Comparison of ENCODE assay signal across 1 cellular context in genomic region chr4:76090241-76090691, GRCh38.
TF ChIP-seq lines count a peak whose summit lies in the region.

No MANE protein-coding gene starts in this region.

TF ChIP-seq in K562, 482 proteins besides CTCF, POLR2A, EP300 and RAD21 (continued from another document and continues in another):
- TF ChIP-seq RNF219 (CRISPR knock-in tag; IDR thresholded peaks at IDR 0.05) (no peak), PML (IDR thresholded peaks at IDR 0.05; ENCODE audit: low read length) (peak; percentile 22; the same call in 1 of the 2 replicates), ZNF165 (CRISPR knock-in tag; IDR thresholded peaks at IDR 0.05; ENCODE audit: borderline replicate concordance) (no peak), ATF3 (IDR thresholded peaks at IDR 0.05) (peak; percentile 92), ATF3 (CRISPR knock-in tag; conservative IDR thresholded peaks at IDR 0.05) (no peak; the same call in 1 of the 2 replicates), BCOR (IDR thresholded peaks at IDR 0.05) (no peak), HDAC3 (IDR thresholded peaks at IDR 0.05; ENCODE audit: borderline replicate concordance, partially characterized antibody) (peak; percentile 71), SAFB (IDR thresholded peaks at IDR 0.05; ENCODE audit: borderline replicate concordance, low read depth, low read length) (no peak), RB1 (IDR thresholded peaks at IDR 0.05; ENCODE audit: low read depth) (no peak), HEY1 (CRISPR knock-in tag; IDR thresholded peaks at IDR 0.05; ENCODE audit: borderline replicate concordance) (no peak), HOMEZ (CRISPR knock-in tag; IDR thresholded peaks at IDR 0.05) (no peak), CREB1 (IDR thresholded peaks at IDR 0.05) (peak; percentile 58; the same call in 1 of the 2 replicates), CREB1 (CRISPR knock-in tag; IDR thresholded peaks at IDR 0.05) (peak; percentile 69; the same call in 1 of the 2 replicates), TOE1 (IDR thresholded peaks at IDR 0.05; ENCODE audit: borderline replicate concordance) (peak; percentile 89; the same call in 1 of the 2 replicates), TOE1 (CRISPR knock-in tag; IDR thresholded peaks at IDR 0.05; ENCODE audit: borderline replicate concordance, low read depth) (no peak), CTBP1 (IDR thresholded peaks at IDR 0.05; ENCODE audit: borderline replicate concordance) (peak; percentile 50; the same call in 1 of the 2 replicates), CGGBP1 (CRISPR knock-in tag; IDR thresholded peaks at IDR 0.05) (no peak), NEUROD1 (IDR thresholded peaks at IDR 0.05; ENCODE audit: borderline replicate concordance, low read depth, low read length, partially characterized antibody) (no peak), BACH1 (tag; IDR thresholded peaks at IDR 0.05) (peak; percentile 76; the same call in 1 of the 2 replicates), ETS2 (tag; IDR thresholded peaks at IDR 0.05; ENCODE audit: borderline replicate concordance, poor library complexity, severe bottlenecking) (no peak), TEAD1 (CRISPR knock-in tag; IDR thresholded peaks at IDR 0.05) (peak in 1 of 2 experiments; percentile 63; a peak in 1 of 4 replicates), RBM14 (IDR thresholded peaks at IDR 0.05; ENCODE audit: borderline replicate concordance, insufficient read depth, low read depth, low read length) (no peak), ZC3H4 (CRISPR knock-in tag; IDR thresholded peaks at IDR 0.05; ENCODE audit: borderline replicate concordance) (no peak), CREM (IDR thresholded peaks at IDR 0.05; ENCODE audit: low read depth) (peak; percentile 90), SMAD2 (IDR thresholded peaks at IDR 0.05; ENCODE audit: low read depth, low read length) (no peak), PATZ1 (CRISPR knock-in tag; IDR thresholded peaks at IDR 0.05; ENCODE audit: borderline replicate concordance) (no peak), RCOR1 (IDR thresholded peaks at IDR 0.05; ENCODE audit: borderline replicate concordance in 1 of 2, low read depth in 2 of 2, low read length in 2 of 2) (peak in 1 of 2 experiments; percentile 94; a peak in 2 of 4 replicates), SMARCB1 (IDR thresholded peaks at IDR 0.05; ENCODE audit: insufficient read length, low read depth) (no peak), MNT (conservative IDR thresholded peaks at IDR 0.05) (peak; percentile 25 to 53; a peak in 1 of 4 replicates), TEAD4 (IDR thresholded peaks at IDR 0.05; ENCODE audit: low read length) (peak; percentile 71), TEAD4 (CRISPR knock-in tag; IDR thresholded peaks at IDR 0.05; ENCODE audit: borderline replicate concordance) (no peak), ZNF124 (CRISPR knock-in tag; IDR thresholded peaks at IDR 0.05) (no peak), CXXC5 (CRISPR knock-in tag; IDR thresholded peaks at IDR 0.05) (peak; percentile 60), ZNF395 (CRISPR knock-in tag; IDR thresholded peaks at IDR 0.05) (peak; percentile 73), JUND (IDR thresholded peaks at IDR 0.05; ENCODE audit: borderline replicate concordance, low read depth, low read length) (peak; percentile 88), JUND (tag; IDR thresholded peaks at IDR 0.05; ENCODE audit: borderline replicate concordance, low read depth, low read length) (peak; percentile 91; the same call in 2 of the 3 replicates), HINFP (tag; conservative IDR thresholded peaks at IDR 0.05; ENCODE audit: low read depth) (no peak), STAG1 (CRISPR knock-in tag; IDR thresholded peaks at IDR 0.05; ENCODE audit: borderline replicate concordance) (no peak), SMARCE1 (IDR thresholded peaks at IDR 0.05) (peak; percentile 94), RBFOX2 (IDR thresholded peaks at IDR 0.05; ENCODE audit: low read depth, low read length) (no peak), ATF1 (CRISPR knock-in tag; IDR thresholded peaks at IDR 0.05) (no peak), ATF1 (tag; IDR thresholded peaks at IDR 0.05) (peak; percentile 93), ZNF766 (CRISPR knock-in tag; conservative IDR thresholded peaks at IDR 0.05) (peak; percentile 83), REST (CRISPR knock-in tag; IDR thresholded peaks at IDR 0.05; ENCODE audit: low read depth) (no peak), ZNF253 (CRISPR knock-in tag; conservative IDR thresholded peaks at IDR 0.05) (no peak), MCM2 (IDR thresholded peaks at IDR 0.05; ENCODE audit: low read depth) (no peak), ZNF449 (CRISPR knock-in tag; IDR thresholded peaks at IDR 0.05) (no peak), CC2D1A (IDR thresholded peaks at IDR 0.05) (no peak; the same call in 1 of the 2 replicates), MYC (IDR thresholded peaks at IDR 0.05; ENCODE audit: low read depth, low read length) (peak; percentile 57), MYC (CRISPR knock-in tag; IDR thresholded peaks at IDR 0.05; ENCODE audit: borderline replicate concordance, low read depth) (no peak), MEIS2 (IDR thresholded peaks at IDR 0.05; ENCODE audit: partially characterized antibody) (peak; percentile 89), PCBP1 (IDR thresholded peaks at IDR 0.05; ENCODE audit: low read depth, low read length, poor library complexity, severe bottlenecking) (no peak), NR2C1 (IDR thresholded peaks at IDR 0.05) (peak; percentile 47; the same call in 1 of the 2 replicates), NR2C1 (tag; IDR thresholded peaks at IDR 0.05) (peak; percentile 56)
